In the genomic region with DNA sequence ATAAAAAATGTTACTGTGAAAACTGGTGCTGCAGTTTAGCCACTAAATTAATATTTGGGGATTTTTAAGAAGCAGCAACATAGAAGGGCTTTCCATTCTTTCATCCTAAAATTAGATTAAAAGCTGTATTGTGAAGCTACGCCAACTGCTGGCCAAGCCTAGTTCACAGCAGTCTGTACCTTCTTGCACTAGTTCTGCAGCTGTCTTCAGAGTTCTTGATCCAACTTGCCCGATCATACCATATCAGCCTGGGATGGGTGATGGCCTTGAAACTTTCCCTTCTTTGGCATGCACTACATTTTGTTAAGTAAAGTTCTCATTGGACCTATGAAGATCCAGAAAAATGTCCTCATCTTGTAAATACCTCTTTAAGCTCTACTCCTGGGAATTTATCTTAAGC, we compare ENCODE assay signal across 33 cellular contexts. TPM values are rescaled to one million over a fixed set of nuclear protein-coding genes. Genes with fewer than 3 reads are reported as not detected.
DNase-seq lines count a peak whose midpoint lies in the region; ATAC-seq and TF ChIP-seq lines count a peak whose summit lies in the region.
"Had no signal": no experiment of that assay in that cellular context is flagged by ENCODE, and none has a peak within 500 bp of the region (broad histone marks: within the 10 kb centered on the region; RNA-seq: fewer than 3 reads in every experiment).

No MANE protein-coding gene starts in this region.

- H3K9me2 ChIP-seq in Loucy (replicated peaks; ENCODE audit: low read depth, low read length), result no peaks in the 10 kb centered on the region

- POLR2A ChIA-PET in activated CD4-positive, alpha-beta T cell treated with anti-CD3 and anti-CD28 coated beads for 36 hours (lab: Charles Lee), result no interaction called here

- H3K4me3 Mint-ChIP-seq in activated CD4-positive, alpha-beta T cell treated with anti-CD3 and anti-CD28 coated beads for 36 hours, result no peak overlapping the region
- no peak overlapping the region for H3K4me3 Mint-ChIP-seq in natural killer cell
- H3K4me3 Mint-ChIP-seq: activated CD4-positive, alpha-beta T cell treated with anti-CD3 and anti-CD28 coated beads, Interleukin-2, amount 10 ng/mL, durations not matched to agents 7 days and 5 days; activated naive CD8-positive, alpha-beta T cell treated with anti-CD3 and anti-CD28 coated beads, Interleukin-2, amount 10 ng/mL, durations not matched to agents 7 days and 5 days; CD4-positive, CD25-positive, alpha-beta regulatory T cell; endodermal cell had no signal

- H3K4me3 ChIP-seq in GM06990 (replicated peaks; ENCODE audit: low read depth, low read length) (no peak overlapping the region), Loucy (ENCODE audit: low read length, poor library complexity, severe bottlenecking) (no peak overlapping the region), brain microvascular endothelial cell (ENCODE audit: low read depth, low read length) (no peak overlapping the region)
- H3K4me3 ChIP-seq: A549, gastroesophageal sphincter, hepatocyte, lung, mucosa of descending colon, ovary, upper lobe of left lung had no signal

- TF ChIP-seq CTCF in GM06990 (IDR thresholded peaks at IDR 0.05; ENCODE audit: insufficient read depth, low read length, poor library complexity, severe bottlenecking), result peak; percentile 34
- TF ChIP-seq CTCF in Loucy (conservative IDR thresholded peaks at IDR 0.05; ENCODE audit: low read length), result peak; percentile 31; the same call in 1 of the 2 replicates
- peak; percentile 26 for TF ChIP-seq CTCF in brain microvascular endothelial cell (IDR thresholded peaks at IDR 0.05; ENCODE audit: low read depth, low read length, missing control alignments)
- TF ChIP-seq CTCF in natural killer cell (IDR thresholded peaks at IDR 0.05), result no peak

- H3K27me3 Mint-ChIP-seq in activated CD4-positive, alpha-beta T cell treated with anti-CD3 and anti-CD28 coated beads for 36 hours, result peaks cover 4% of the 10 kb centered on the region
- peaks cover 13 to 36% of the 10 kb centered on the region in 2 donors for H3K27me3 Mint-ChIP-seq in natural killer cell (ENCODE audit: low read depth in 2 of 2)

- in situ Hi-C loops in brain microvascular endothelial cell (cut with HindIII; ENCODE audit: low pct_ligation_motif_present, low sequenced_read_pairs), result no loop called here

- H3K9me3 Mint-ChIP-seq in activated CD4-positive, alpha-beta T cell treated with anti-CD3 and anti-CD28 coated beads for 36 hours (ENCODE audit: low read depth), result no peaks in the 10 kb centered on the region
- H3K9me3 Mint-ChIP-seq in natural killer cell, result no peaks in the 10 kb centered on the region
- H3K9me3 Mint-ChIP-seq: activated CD4-positive, alpha-beta T cell treated with anti-CD3 and anti-CD28 coated beads, Interleukin-2, amount 10 ng/mL, durations not matched to agents 7 days and 5 days; activated naive CD8-positive, alpha-beta T cell treated with anti-CD3 and anti-CD28 coated beads, Interleukin-2, amount 10 ng/mL, durations not matched to agents 7 days and 5 days; endodermal cell had no signal

- ATAC-seq in activated CD4-positive, alpha-beta T cell treated with anti-CD3 and anti-CD28 coated beads for 36 hours, result no peak
- no peak for ATAC-seq in natural killer cell
- ATAC-seq: A549, gastroesophageal sphincter, mucosa of descending colon had no signal

- H3K27me3 ChIP-seq in GM06990 (replicated peaks; ENCODE audit: control insufficient read depth, insufficient read depth, low read length) (no peaks in the 10 kb centered on the region), Loucy (ENCODE audit: insufficient read depth, low read length, poor library complexity, severe bottlenecking) (no peaks in the 10 kb centered on the region), brain microvascular endothelial cell (replicated peaks) (no peaks in the 10 kb centered on the region)
- H3K27me3 ChIP-seq: gastroesophageal sphincter, hepatocyte, ovary, upper lobe of left lung had no signal

- H3K27ac Mint-ChIP-seq in activated CD4-positive, alpha-beta T cell treated with anti-CD3 and anti-CD28 coated beads for 36 hours, result no peak overlapping the region
- no peak overlapping the region for H3K27ac Mint-ChIP-seq in natural killer cell
- H3K27ac Mint-ChIP-seq: activated CD4-positive, alpha-beta T cell treated with anti-CD3 and anti-CD28 coated beads, Interleukin-2, amount 10 ng/mL, durations not matched to agents 7 days and 5 days; activated naive CD8-positive, alpha-beta T cell treated with anti-CD3 and anti-CD28 coated beads, Interleukin-2, amount 10 ng/mL, durations not matched to agents 7 days and 5 days; CD4-positive, CD25-positive, alpha-beta regulatory T cell; endodermal cell had no signal

- no peak overlapping the region for H3K27ac ChIP-seq in brain microvascular endothelial cell
- H3K27ac ChIP-seq: A549, gastroesophageal sphincter, hepatocyte, ovary, upper lobe of left lung, WERI-Rb-1 had no signal

- no peak overlapping the region for H3K4me2 ChIP-seq in Loucy (ENCODE audit: low read depth, low read length, poor library complexity, severe bottlenecking)
- H3K4me2 ChIP-seq: A549, hepatocyte had no signal

- peaks cover 10% of the 10 kb centered on the region for H3K4me1 ChIP-seq in Loucy (ENCODE audit: insufficient read depth, low read length, poor library complexity, severe bottlenecking)
- H3K4me1 ChIP-seq: A549, gastroesophageal sphincter, upper lobe of left lung had no signal

- H3K4me1 Mint-ChIP-seq in activated CD4-positive, alpha-beta T cell treated with anti-CD3 and anti-CD28 coated beads for 36 hours, result no peaks in the 10 kb centered on the region
- no peaks in the 10 kb centered on the region for H3K4me1 Mint-ChIP-seq in natural killer cell
- H3K4me1 Mint-ChIP-seq: activated CD4-positive, alpha-beta T cell treated with anti-CD3 and anti-CD28 coated beads, Interleukin-2, amount 10 ng/mL, durations not matched to agents 7 days and 5 days; activated naive CD8-positive, alpha-beta T cell treated with anti-CD3 and anti-CD28 coated beads, Interleukin-2, amount 10 ng/mL, durations not matched to agents 7 days and 5 days; CD4-positive, CD25-positive, alpha-beta regulatory T cell; endodermal cell had no signal

- intact Hi-C loops in activated CD4-positive, alpha-beta T cell treated with anti-CD3 and anti-CD28 coated beads for 36 hours (cut with DNase I, micrococcal nuclease), result no loop called here
- intact Hi-C loops in natural killer cell (cut with micrococcal nuclease), result no loop called here

- no peaks in the 10 kb centered on the region for H3K9me3 ChIP-seq in Loucy (ENCODE audit: insufficient read depth, low read depth, low read length)
- H3K9me3 ChIP-seq: A549, gastroesophageal sphincter, mucosa of descending colon, ovary, upper lobe of left lung had no signal

- no peaks in the 10 kb centered on the region for H3K36me3 Mint-ChIP-seq in activated CD4-positive, alpha-beta T cell treated with anti-CD3 and anti-CD28 coated beads for 36 hours (ENCODE audit: low read depth)
- H3K36me3 Mint-ChIP-seq in natural killer cell, result no peaks in the 10 kb centered on the region
- H3K36me3 Mint-ChIP-seq: activated naive CD8-positive, alpha-beta T cell treated with anti-CD3 and anti-CD28 coated beads, Interleukin-2, amount 10 ng/mL, durations not matched to agents 7 days and 5 days; CD4-positive, CD25-positive, alpha-beta regulatory T cell had no signal

- H3K79me2 ChIP-seq in Loucy (ENCODE audit: insufficient read depth, low read length), result no peaks in the 10 kb centered on the region
- H3K79me2 ChIP-seq: hepatocyte had no signal

- no peaks in the 10 kb centered on the region for H3K36me3 ChIP-seq in GM06990 (ENCODE audit: control insufficient read depth, insufficient read depth, low read length)
- H3K36me3 ChIP-seq in Loucy (ENCODE audit: insufficient read depth, low read length), result no peaks in the 10 kb centered on the region
- no peaks in the 10 kb centered on the region for H3K36me3 ChIP-seq in brain microvascular endothelial cell (replicated peaks)
- H3K36me3 ChIP-seq: gastroesophageal sphincter, ovary, upper lobe of left lung, WERI-Rb-1 had no signal

- DNase-seq in GM06990 (ENCODE audit: extremely low read depth, insufficient read length), result no peak
- DNase-seq in brain microvascular endothelial cell, result no peak
- DNase-seq in myocyte (ENCODE audit: low read depth), result peak; percentile 45
- DNase-seq in activated CD4-positive, alpha-beta T cell treated with anti-CD3 and anti-CD28 coated beads for 36 hours, result no peak
- no peak for DNase-seq in germinal center (ENCODE audit: low spot score)
- DNase-seq in natural killer cell, result no peak
- DNase-seq in DMS153 (lab: John Stamatoyannopoulos, UW), result no peak
- DNase-seq: activated CD4-positive, alpha-beta T cell treated with anti-CD3 and anti-CD28 coated beads, Interleukin-2, amount 10 ng/mL, durations not matched to agents 7 days and 5 days; activated gamma-delta T cell; activated naive CD8-positive, alpha-beta T cell treated with anti-CD3 and anti-CD28 coated beads, Interleukin-2, amount 10 ng/mL, durations not matched to agents 7 days and 5 days; activated T-cell treated with anti-CD3 and anti-CD28 coated beads, Interleukin-2, amount 50 U/mL, for 1 hour; AML-193; CD4-positive, CD25-positive, alpha-beta regulatory T cell; central memory CD4-positive, alpha-beta T cell; dermis blood vessel endothelial cell; endodermal cell; KBM-7; mucosa of descending colon; NCI-H1417; NCI-H2081; NCI-H2227 treated with DMSO at 0.1 percent for 48 hours; NCI-H526 treated with DMSO at 0.1 percent for 48 hours; RPMI8226; small intestine; stimulated activated naive CD4-positive, alpha-beta T cell; upper lobe of left lung had no signal

- H4K20me1 ChIP-seq in Loucy (ENCODE audit: insufficient read depth, low read length, poor library complexity, severe bottlenecking), result no peaks in the 10 kb centered on the region

- H2AFZ ChIP-seq in Loucy (ENCODE audit: low read length), result no peak overlapping the region
- H2AFZ ChIP-seq: hepatocyte had no signal

- no peaks in the 10 kb centered on the region for H3F3A ChIP-seq in Loucy (ENCODE audit: low read depth)

- CTCF ChIA-PET in activated CD4-positive, alpha-beta T cell treated with anti-CD3 and anti-CD28 coated beads for 36 hours (lab: Charles Lee), result interaction anchor here (0.5 to 0.7 kb wide), 3 partner anchors 14 to 498 kb away, joined by 3 to 5 read pairs (median 3); no protein-coding TSS in a partner anchor

- no peak overlapping the region for H3K9ac ChIP-seq in Loucy (ENCODE audit: low read depth, low read length, poor library complexity, severe bottlenecking)

RNA-seq across cellular contexts. Expression of a gene that starts 20.3 kb away (rescaled TPM):
- total RNA-seq in myocyte, result 11.3 and 21.9 TPM in 2 replicates
- 3.4 TPM for polyA plus RNA-seq in myocyte (2012)
- total RNA-seq in activated CD4-positive, alpha-beta T cell treated with anti-CD3 and anti-CD28 coated beads for 36 hours, result 1 to 10 TPM; 3.2 to 4.0 TPM
- 1 to 10 TPM in 2 of 3 donors, under 1 TPM in 1; 0.85 to 2.2 (median 1.4) TPM for total RNA-seq in natural killer cell

RNA-seq across cellular contexts. Expression of a gene that starts 36.1 kb away (rescaled TPM):
- total RNA-seq in myocyte (4.1 and 4.3 TPM in 2 replicates), natural killer cell (10 to 100 TPM; 17.2 to 20.2 (median 17.3) TPM)
- polyA plus RNA-seq in myocyte (2012), result 0.35 TPM
- total RNA-seq in activated CD4-positive, alpha-beta T cell treated with anti-CD3 and anti-CD28 coated beads for 36 hours, result 10 to 100 TPM; 74.6 to 86.2 TPM
